Comparison of ENCODE assay signal across 1 cellular context in genomic region chr2:11168488-11168887, GRCh38.
TF ChIP-seq lines count a peak whose summit lies in the region.

No MANE protein-coding gene starts in this region.

TF ChIP-seq in HepG2, 621 proteins besides CTCF, POLR2A, EP300 and RAD21 (continued from another document):
- TF ChIP-seq, protein P1, sequence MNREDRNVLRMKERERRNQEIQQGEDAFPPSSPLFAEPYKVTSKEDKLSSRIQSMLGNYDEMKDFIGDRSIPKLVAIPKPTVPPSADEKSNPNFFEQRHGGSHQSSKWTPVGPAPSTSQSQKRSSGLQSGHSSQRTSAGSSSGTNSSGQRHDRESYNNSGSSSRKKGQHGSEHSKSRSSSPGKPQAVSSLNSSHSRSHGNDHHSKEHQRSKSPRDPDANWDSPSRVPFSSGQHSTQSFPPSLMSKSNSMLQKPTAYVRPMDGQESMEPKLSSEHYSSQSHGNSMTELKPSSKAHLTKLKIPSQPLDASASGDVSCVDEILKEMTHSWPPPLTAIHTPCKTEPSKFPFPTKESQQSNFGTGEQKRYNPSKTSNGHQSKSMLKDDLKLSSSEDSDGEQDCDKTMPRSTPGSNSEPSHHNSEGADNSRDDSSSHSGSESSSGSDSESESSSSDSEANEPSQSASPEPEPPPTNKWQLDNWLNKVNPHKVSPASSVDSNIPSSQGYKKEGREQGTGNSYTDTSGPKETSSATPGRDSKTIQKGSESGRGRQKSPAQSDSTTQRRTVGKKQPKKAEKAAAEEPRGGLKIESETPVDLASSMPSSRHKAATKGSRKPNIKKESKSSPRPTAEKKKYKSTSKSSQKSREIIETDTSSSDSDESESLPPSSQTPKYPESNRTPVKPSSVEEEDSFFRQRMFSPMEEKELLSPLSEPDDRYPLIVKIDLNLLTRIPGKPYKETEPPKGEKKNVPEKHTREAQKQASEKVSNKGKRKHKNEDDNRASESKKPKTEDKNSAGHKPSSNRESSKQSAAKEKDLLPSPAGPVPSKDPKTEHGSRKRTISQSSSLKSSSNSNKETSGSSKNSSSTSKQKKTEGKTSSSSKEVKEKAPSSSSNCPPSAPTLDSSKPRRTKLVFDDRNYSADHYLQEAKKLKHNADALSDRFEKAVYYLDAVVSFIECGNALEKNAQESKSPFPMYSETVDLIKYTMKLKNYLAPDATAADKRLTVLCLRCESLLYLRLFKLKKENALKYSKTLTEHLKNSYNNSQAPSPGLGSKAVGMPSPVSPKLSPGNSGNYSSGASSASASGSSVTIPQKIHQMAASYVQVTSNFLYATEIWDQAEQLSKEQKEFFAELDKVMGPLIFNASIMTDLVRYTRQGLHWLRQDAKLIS (CRISPR knock-in tag; IDR thresholded peaks at IDR 0.05): no peak
- TF ChIP-seq, protein P2, sequence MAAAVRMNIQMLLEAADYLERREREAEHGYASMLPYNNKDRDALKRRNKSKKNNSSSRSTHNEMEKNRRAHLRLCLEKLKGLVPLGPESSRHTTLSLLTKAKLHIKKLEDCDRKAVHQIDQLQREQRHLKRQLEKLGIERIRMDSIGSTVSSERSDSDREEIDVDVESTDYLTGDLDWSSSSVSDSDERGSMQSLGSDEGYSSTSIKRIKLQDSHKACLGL (CRISPR knock-in tag; IDR thresholded peaks at IDR 0.05): 0 out of 2 replicates have a peak, but pooled peaks have one; percentile 30
- no peak for TF ChIP-seq ZNF768 (CRISPR knock-in tag; IDR thresholded peaks at IDR 0.05)
- TF ChIP-seq KMT2A (CRISPR knock-in tag; IDR thresholded peaks at IDR 0.05): no peak
- TF ChIP-seq PHF8 (CRISPR knock-in tag; IDR thresholded peaks at IDR 0.05): no peak
- no peak for TF ChIP-seq ZBTB1 (CRISPR knock-in tag; IDR thresholded peaks at IDR 0.05; ENCODE audit: borderline replicate concordance)
- no peak for TF ChIP-seq TCF7 (IDR thresholded peaks at IDR 0.05; ENCODE audit: low read depth)
- TF ChIP-seq, protein P3, sequence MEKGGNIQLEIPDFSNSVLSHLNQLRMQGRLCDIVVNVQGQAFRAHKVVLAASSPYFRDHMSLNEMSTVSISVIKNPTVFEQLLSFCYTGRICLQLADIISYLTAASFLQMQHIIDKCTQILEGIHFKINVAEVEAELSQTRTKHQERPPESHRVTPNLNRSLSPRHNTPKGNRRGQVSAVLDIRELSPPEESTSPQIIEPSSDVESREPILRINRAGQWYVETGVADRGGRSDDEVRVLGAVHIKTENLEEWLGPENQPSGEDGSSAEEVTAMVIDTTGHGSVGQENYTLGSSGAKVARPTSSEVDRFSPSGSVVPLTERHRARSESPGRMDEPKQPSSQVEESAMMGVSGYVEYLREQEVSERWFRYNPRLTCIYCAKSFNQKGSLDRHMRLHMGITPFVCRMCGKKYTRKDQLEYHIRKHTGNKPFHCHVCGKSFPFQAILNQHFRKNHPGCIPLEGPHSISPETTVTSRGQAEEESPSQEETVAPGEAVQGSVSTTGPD (CRISPR knock-in tag; IDR thresholded peaks at IDR 0.05): 0 out of 2 replicates have a peak, but pooled peaks have one; percentile 39
- TF ChIP-seq ZBTB7B (CRISPR knock-in tag; IDR thresholded peaks at IDR 0.05): no peak
- TF ChIP-seq ZFP36L2 (CRISPR knock-in tag; IDR thresholded peaks at IDR 0.05): no peak
- TF ChIP-seq MEIS1 (CRISPR knock-in tag; IDR thresholded peaks at IDR 0.05; ENCODE audit: borderline replicate concordance): no peak
- TF ChIP-seq CEBPG (CRISPR knock-in tag; IDR thresholded peaks at IDR 0.05): peak; percentile 69
- peak; percentile 34; the same call in 1 of the 2 replicates for TF ChIP-seq ZNF460 (CRISPR knock-in tag; IDR thresholded peaks at IDR 0.05; ENCODE audit: borderline replicate concordance)
- TF ChIP-seq ZNF317 (CRISPR knock-in tag; IDR thresholded peaks at IDR 0.05): 0 out of 2 replicates have a peak, but pooled peaks have one; percentile 6
- TF ChIP-seq, protein P4, sequence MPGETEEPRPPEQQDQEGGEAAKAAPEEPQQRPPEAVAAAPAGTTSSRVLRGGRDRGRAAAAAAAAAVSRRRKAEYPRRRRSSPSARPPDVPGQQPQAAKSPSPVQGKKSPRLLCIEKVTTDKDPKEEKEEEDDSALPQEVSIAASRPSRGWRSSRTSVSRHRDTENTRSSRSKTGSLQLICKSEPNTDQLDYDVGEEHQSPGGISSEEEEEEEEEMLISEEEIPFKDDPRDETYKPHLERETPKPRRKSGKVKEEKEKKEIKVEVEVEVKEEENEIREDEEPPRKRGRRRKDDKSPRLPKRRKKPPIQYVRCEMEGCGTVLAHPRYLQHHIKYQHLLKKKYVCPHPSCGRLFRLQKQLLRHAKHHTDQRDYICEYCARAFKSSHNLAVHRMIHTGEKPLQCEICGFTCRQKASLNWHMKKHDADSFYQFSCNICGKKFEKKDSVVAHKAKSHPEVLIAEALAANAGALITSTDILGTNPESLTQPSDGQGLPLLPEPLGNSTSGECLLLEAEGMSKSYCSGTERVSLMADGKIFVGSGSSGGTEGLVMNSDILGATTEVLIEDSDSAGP (CRISPR knock-in tag; IDR thresholded peaks at IDR 0.05; ENCODE audit: borderline replicate concordance): 0 out of 2 replicates have a peak, but pooled peaks have one; percentile 32
- TF ChIP-seq ETV5 (CRISPR knock-in tag; IDR thresholded peaks at IDR 0.05; ENCODE audit: borderline replicate concordance): no peak
- TF ChIP-seq ZBTB42 (CRISPR knock-in tag; IDR thresholded peaks at IDR 0.05): no peak
- TF ChIP-seq SOX6 (IDR thresholded peaks at IDR 0.05): no peak
- no peak for TF ChIP-seq SOX6 (CRISPR knock-in tag; IDR thresholded peaks at IDR 0.05)
- no peak for TF ChIP-seq ARNT2 (CRISPR knock-in tag; IDR thresholded peaks at IDR 0.05; ENCODE audit: low read depth)
- peak; percentile 88 for TF ChIP-seq ZNF263 (CRISPR knock-in tag; IDR thresholded peaks at IDR 0.05)
- TF ChIP-seq MTA3 (CRISPR knock-in tag; IDR thresholded peaks at IDR 0.05): no peak
- TF ChIP-seq, protein P5, sequence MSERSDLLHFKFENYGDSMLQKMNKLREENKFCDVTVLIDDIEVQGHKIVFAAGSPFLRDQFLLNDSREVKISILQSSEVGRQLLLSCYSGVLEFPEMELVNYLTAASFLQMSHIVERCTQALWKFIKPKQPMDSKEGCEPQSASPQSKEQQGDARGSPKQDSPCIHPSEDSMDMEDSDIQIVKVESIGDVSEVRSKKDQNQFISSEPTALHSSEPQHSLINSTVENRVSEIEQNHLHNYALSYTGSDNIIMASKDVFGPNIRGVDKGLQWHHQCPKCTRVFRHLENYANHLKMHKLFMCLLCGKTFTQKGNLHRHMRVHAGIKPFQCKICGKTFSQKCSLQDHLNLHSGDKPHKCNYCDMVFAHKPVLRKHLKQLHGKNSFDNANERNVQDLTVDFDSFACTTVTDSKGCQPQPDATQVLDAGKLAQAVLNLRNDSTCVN (CRISPR knock-in tag; IDR thresholded peaks at IDR 0.05; ENCODE audit: borderline replicate concordance): no peak
- TF ChIP-seq, protein P6, sequence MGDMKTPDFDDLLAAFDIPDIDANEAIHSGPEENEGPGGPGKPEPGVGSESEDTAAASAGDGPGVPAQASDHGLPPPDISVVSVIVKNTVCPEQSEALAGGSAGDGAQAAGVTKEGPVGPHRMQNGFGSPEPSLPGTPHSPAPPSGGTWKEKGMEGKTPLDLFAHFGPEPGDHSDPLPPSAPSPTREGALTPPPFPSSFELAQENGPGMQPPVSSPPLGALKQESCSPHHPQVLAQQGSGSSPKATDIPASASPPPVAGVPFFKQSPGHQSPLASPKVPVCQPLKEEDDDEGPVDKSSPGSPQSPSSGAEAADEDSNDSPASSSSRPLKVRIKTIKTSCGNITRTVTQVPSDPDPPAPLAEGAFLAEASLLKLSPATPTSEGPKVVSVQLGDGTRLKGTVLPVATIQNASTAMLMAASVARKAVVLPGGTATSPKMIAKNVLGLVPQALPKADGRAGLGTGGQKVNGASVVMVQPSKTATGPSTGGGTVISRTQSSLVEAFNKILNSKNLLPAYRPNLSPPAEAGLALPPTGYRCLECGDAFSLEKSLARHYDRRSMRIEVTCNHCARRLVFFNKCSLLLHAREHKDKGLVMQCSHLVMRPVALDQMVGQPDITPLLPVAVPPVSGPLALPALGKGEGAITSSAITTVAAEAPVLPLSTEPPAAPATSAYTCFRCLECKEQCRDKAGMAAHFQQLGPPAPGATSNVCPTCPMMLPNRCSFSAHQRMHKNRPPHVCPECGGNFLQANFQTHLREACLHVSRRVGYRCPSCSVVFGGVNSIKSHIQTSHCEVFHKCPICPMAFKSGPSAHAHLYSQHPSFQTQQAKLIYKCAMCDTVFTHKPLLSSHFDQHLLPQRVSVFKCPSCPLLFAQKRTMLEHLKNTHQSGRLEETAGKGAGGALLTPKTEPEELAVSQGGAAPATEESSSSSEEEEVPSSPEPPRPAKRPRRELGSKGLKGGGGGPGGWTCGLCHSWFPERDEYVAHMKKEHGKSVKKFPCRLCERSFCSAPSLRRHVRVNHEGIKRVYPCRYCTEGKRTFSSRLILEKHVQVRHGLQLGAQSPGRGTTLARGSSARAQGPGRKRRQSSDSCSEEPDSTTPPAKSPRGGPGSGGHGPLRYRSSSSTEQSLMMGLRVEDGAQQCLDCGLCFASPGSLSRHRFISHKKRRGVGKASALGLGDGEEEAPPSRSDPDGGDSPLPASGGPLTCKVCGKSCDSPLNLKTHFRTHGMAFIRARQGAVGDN (CRISPR knock-in tag; IDR thresholded peaks at IDR 0.05): no peak
- TF ChIP-seq SSRP1 (CRISPR knock-in tag; IDR thresholded peaks at IDR 0.05): no peak
- TF ChIP-seq TARDBP (CRISPR knock-in tag; IDR thresholded peaks at IDR 0.05): 0 out of 2 replicates have a peak, but pooled peaks have one; percentile 23
